Comparison of ENCODE assay signal across 8 cellular contexts in the genomic region with DNA sequence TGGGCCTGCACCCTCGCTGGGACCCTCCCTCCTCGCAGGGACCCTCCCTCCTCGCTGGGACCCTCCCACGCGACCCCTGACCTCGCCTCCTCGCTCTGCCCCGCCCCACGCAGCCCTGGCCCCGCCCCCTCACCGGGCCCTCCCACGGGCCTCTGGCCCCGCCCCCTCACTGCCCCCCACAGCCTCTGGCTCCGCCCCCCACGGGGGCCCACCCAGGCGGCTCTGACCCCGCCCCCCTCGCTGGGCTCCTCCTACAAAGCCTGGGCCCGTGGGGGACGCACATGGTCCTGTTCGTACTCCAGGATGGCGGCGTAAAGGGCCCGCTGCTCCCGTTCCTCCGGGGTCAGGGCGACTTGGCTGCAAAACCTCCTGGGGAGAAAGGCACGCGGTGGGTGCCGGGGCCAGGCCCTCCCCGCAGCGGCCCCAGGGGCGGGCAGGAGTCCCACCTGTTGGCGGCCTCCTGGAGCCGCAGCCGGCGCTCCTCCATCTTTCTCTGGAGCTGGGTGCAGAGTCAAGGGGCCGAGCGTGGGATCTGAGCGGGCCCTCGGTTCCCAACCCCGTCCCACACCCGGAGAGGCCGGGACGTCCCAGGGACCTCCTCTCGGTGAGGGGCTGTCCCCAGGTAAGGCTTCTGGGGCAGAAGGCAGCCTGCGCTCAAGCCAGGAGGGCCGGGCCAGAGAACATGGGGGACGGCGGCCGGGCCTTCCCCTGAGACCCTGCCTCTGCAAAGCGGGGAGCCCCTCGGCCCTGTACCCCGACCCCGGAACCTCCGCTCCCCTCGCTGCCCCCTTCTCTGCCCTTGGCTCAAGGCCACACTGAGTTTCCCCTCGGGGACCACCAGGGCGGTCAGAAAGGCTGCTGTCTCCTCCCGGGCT. TPM values are rescaled to one million over a fixed set of nuclear protein-coding genes. Genes with fewer than 3 reads are reported as not detected.
DNase-seq lines count a peak whose midpoint lies in the region; ATAC-seq and TF ChIP-seq lines count a peak whose summit lies in the region.

No MANE protein-coding gene starts in this region.

- peak overlapping the region; percentile 81 for H2BK15ac ChIP-seq in neuronal stem cell (ENCODE audit: low read length)

- H2AFZ ChIP-seq in ACC112 (ENCODE audit: low read length, unreplicated experiment) (no peak overlapping the region), neuronal stem cell (ENCODE audit: low read length) (no peak overlapping the region)

- no peak overlapping the region for H3K4ac ChIP-seq in neuronal stem cell (ENCODE audit: low read length)

- no peaks in the 10 kb centered on the region for H3K79me1 ChIP-seq in neuronal stem cell (ENCODE audit: low read depth, low read length)

- no peak overlapping the region for H2BK120ac ChIP-seq in neuronal stem cell (ENCODE audit: low read depth, low read length)

- H3K23ac ChIP-seq in neuronal stem cell (ENCODE audit: low read depth, low read length, poor library complexity), result peak overlapping the region; percentile 85

- peak overlapping the region; percentile 92 for H2AK5ac ChIP-seq in neuronal stem cell (ENCODE audit: low read depth, low read length)

- H3K36me3 ChIP-seq in ACC112 (ENCODE audit: insufficient read depth, low read length) (no peaks in the 10 kb centered on the region), neuronal stem cell (replicated peaks in 1 of 2; ENCODE audit: control insufficient read depth in 2 of 2, insufficient read depth in 2 of 2, low read length in 2 of 2) (peaks cover 0 to 4% of the 10 kb centered on the region in 2 donors)

- no peaks in the 10 kb centered on the region for H3K79me2 ChIP-seq in ACC112 (ENCODE audit: control insufficient read depth, insufficient read depth, low read length, unreplicated experiment)

- H3K27ac ChIP-seq in ACC112 (ENCODE audit: low read depth, low read length) (no peak overlapping the region), neuronal stem cell (replicated peaks; ENCODE audit: low read length) (no peak overlapping the region)

- no peaks in the 10 kb centered on the region for H3K4me1 ChIP-seq in ACC112 (ENCODE audit: control insufficient read depth, insufficient read depth, low read length, unreplicated experiment)
- H3K4me1 ChIP-seq in neuronal stem cell (ENCODE audit: control insufficient read depth in 2 of 2, insufficient read depth in 1 of 2, low read depth in 1 of 2, low read length in 2 of 2), result peaks cover 0 to 11% of the 10 kb centered on the region in 2 donors

- no peak overlapping the region for H4K91ac ChIP-seq in neuronal stem cell (ENCODE audit: low read depth, low read length, poor library complexity)

- H3K4me3 ChIP-seq in ACC112 (ENCODE audit: low read depth, low read length) (peak overlapping the region; percentile 79), epithelial cell of proximal tubule (ENCODE audit: low read depth, low read length) (peak overlapping the region; percentile 45), neuronal stem cell (ENCODE audit: low read length in 2 of 2) (peak overlapping the region in 1 of 2 donors; percentile 83)

- H3K27me3 ChIP-seq in ACC112 (ENCODE audit: insufficient read depth, low read length) (no peaks in the 10 kb centered on the region), neuronal stem cell (ENCODE audit: control insufficient read depth in 3 of 3, insufficient read depth in 3 of 3, low read depth in 1 of 3, low read length in 3 of 3) (no peaks in the 10 kb centered on the region)

- TF ChIP-seq CTCF in epithelial cell of proximal tubule (conservative IDR thresholded peaks at IDR 0.05; ENCODE audit: low read depth, low read length), result no peak

- H3K9me3 ChIP-seq in neuronal stem cell (replicated peaks in 1 of 2; ENCODE audit: control insufficient read depth in 2 of 2, insufficient read depth in 1 of 2, low read depth in 1 of 2, low read length in 2 of 2), result peaks cover 0 to 2% of the 10 kb centered on the region in 2 donors

- H3K18ac ChIP-seq in neuronal stem cell (ENCODE audit: low read length), result peak overlapping the region; percentile 96

- no peak overlapping the region for H2BK12ac ChIP-seq in neuronal stem cell (ENCODE audit: low read length)

- H3K9ac ChIP-seq in neuronal stem cell (ENCODE audit: low read depth, low read length, poor library complexity), result peak overlapping the region; percentile 88

- DNase-seq in NCI-H774 (lab: John Stamatoyannopoulos, UW) (peak; percentile 4), epithelial cell of proximal tubule (ENCODE audit: low read depth) (no peak), neuronal stem cell (ENCODE audit: low spot score) (no peak)
- peak; percentile 50 to 61 for DNase-seq in activated CD8-positive, alpha-beta memory T cell treated with anti-CD3 and anti-CD28 coated beads for 1 hour (ENCODE audit: extremely low read depth in 1 of 2, low read depth in 1 of 2)

- WGBS in neuronal stem cell (ENCODE audit: extremely low coverage in 2 of 2, insufficient read length in 2 of 2, insufficient replicate concordance in 1 of 2), 2 donors, result no CpG with 5 or more reads among the region's 60 CpGs

- peak overlapping the region; percentile 90 for H3K14ac ChIP-seq in neuronal stem cell (ENCODE audit: low read length)

- peak overlapping the region; percentile 2 for H2BK5ac ChIP-seq in neuronal stem cell (ENCODE audit: low read length)

- H3K4me2 ChIP-seq in neuronal stem cell (ENCODE audit: insufficient read depth, low read length, poor library complexity, severe bottlenecking), result peak overlapping the region; percentile 91

- H4K8ac ChIP-seq in neuronal stem cell (ENCODE audit: low read depth, low read length), result no peak overlapping the region

- ATAC-seq in GM18909 (IDR thresholded peaks at IDR 0.05; ENCODE audit: poor library complexity, unreplicated experiment) (peak; percentile 56), HG03521 (IDR thresholded peaks at IDR 0.05; ENCODE audit: unreplicated experiment) (no peak), GM21367 (IDR thresholded peaks at IDR 0.05; ENCODE audit: unreplicated experiment) (no peak)

RNA-seq across cellular contexts. Expression of gene VPS9D1, which starts 8.9 kb away (rescaled TPM):
- total RNA-seq in epithelial cell of proximal tubule, result 3.8 and 11.4 TPM in 2 replicates
- 5.9 TPM for polyA plus RNA-seq in neuronal stem cell (2013, experiment 1 of 2)
- polyA plus RNA-seq in neuronal stem cell (2013, experiment 2 of 2), result 6.0 TPM

RNA-seq across cellular contexts. Expression of gene ZNF276, which starts 9.5 kb away (rescaled TPM):
- 10.1 and 21.6 TPM in 2 replicates for total RNA-seq in epithelial cell of proximal tubule
- polyA plus RNA-seq in neuronal stem cell (2013, experiment 1 of 2), result 7.1 TPM
- 7.7 TPM for polyA plus RNA-seq in neuronal stem cell (2013, experiment 2 of 2)

RNA-seq across cellular contexts. Expression of gene SPATA2L, which starts 10.3 kb away (rescaled TPM):
- total RNA-seq in epithelial cell of proximal tubule, result 16.5 and 39.3 TPM in 2 replicates
- polyA plus RNA-seq in neuronal stem cell (2013, experiment 1 of 2), result 5.0 TPM
- polyA plus RNA-seq in neuronal stem cell (2013, experiment 2 of 2), result 5.5 TPM

RNA-seq across cellular contexts. Expression of gene CDK10, which starts 25.3 kb away (rescaled TPM):
- 35.1 and 57.2 TPM in 2 replicates for total RNA-seq in epithelial cell of proximal tubule
- 59.5 TPM for polyA plus RNA-seq in neuronal stem cell (2013, experiment 1 of 2)
- 57.9 TPM for polyA plus RNA-seq in neuronal stem cell (2013, experiment 2 of 2)

RNA-seq across cellular contexts. Expression of gene SPATA33, which starts 54.2 kb away (rescaled TPM):
- total RNA-seq in epithelial cell of proximal tubule, result 8.1 and 8.2 TPM in 2 replicates
- 28.9 TPM for polyA plus RNA-seq in neuronal stem cell (2013, experiment 1 of 2)
- polyA plus RNA-seq in neuronal stem cell (2013, experiment 2 of 2), result 29.1 TPM

Comparison
In these comparisons a context has a peak if more than half of its experiments do, and no peak if none do; other contexts are left out.
1. DNase-seq: peak in NCI-H774 (single experiment) and activated CD8-positive, alpha-beta memory T cell treated with anti-CD3 and anti-CD28 coated beads for 1 hour (2 of 2); none in epithelial cell of proximal tubule (single experiment) and neuronal stem cell (single experiment).